Comparison of ENCODE assay signal across 26 cellular contexts in the genomic region with DNA sequence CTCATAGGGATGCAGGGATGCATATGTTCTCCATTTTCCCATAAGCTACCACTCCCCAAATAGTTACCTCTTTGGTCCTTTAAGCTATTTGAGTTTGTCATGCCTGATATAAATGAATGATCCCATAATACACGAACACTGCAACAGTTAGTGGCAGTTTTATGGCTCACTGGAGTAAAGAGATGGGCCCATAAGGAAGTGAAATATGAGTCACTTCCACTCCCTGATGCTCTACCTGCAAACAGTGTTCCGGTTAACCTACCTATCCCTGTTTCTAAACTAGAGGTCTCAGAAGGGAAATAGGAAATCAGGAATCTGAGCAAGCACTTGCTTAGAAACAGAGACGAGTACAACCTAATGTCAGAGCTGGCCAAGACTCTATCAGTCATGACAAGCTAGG.
A peak's percentile ranks its signal among the peaks of the same experiment; 100 is the strongest.
DNase-seq lines count a peak whose midpoint lies in the region; ATAC-seq and TF ChIP-seq lines count a peak whose summit lies in the region.
"Had no signal": no experiment of that assay in that cellular context is flagged by ENCODE, and none has a peak within 500 bp of the region (broad histone marks: within the 10 kb centered on the region; RNA-seq: fewer than 3 reads in every experiment).

No MANE protein-coding gene starts in this region.

- no peak for TF ChIP-seq POLR2A in IMR-90 (IDR thresholded peaks at IDR 0.05; ENCODE audit: low read depth, low read length)

- no peak overlapping the region; the same call in 1 of the 2 replicates for H3K18ac ChIP-seq in IMR-90 (ENCODE audit: low read depth, low read length)

- no peak overlapping the region for H2BK15ac ChIP-seq in IMR-90 (ENCODE audit: low read depth, low read length)

- peak overlapping the region; percentile 21; the same call in 1 of the 2 replicates for H2AK5ac ChIP-seq in IMR-90 (ENCODE audit: low read depth, low read length)

- H3K9me1 ChIP-seq in IMR-90 (ENCODE audit: insufficient read depth, low read length): peaks cover 37% of the 10 kb centered on the region

- no peak overlapping the region for H2AFZ ChIP-seq in IMR-90 (replicated peaks; ENCODE audit: low read length, poor library complexity)

- in situ Hi-C loops in IMR-90 (cut with MboI; ENCODE audit: low sequenced_read_pairs): no loop called here
- in situ Hi-C loops in brain microvascular endothelial cell (cut with HindIII; ENCODE audit: low pct_ligation_motif_present, low sequenced_read_pairs): no loop called here

- intact Hi-C loops in IMR-90 (cut with micrococcal nuclease) (no loop called here), left colon (cut with DNase I, micrococcal nuclease) (no loop called here)

- POLR2A ChIA-PET in IMR-90 (lab: Charles Lee; ENCODE audit: unreplicated experiment): no interaction called here

- peaks cover 40 to 77% of the 10 kb centered on the region in 2 experiments for H3K79me1 ChIP-seq in IMR-90 (ENCODE audit: low read depth in 1 of 2, low read length in 2 of 2)

- ATAC-seq in IMR-90 (ENCODE audit: low read depth) (no peak), left colon (peak; percentile 99), thoracic aorta (ENCODE audit: insufficient number of reproducible peaks, low FRiP score, low read depth) (no peak), esophagus mucosa (no peak), HG03280 (IDR thresholded peaks at IDR 0.05; ENCODE audit: unreplicated experiment) (no peak)

- no peaks in the 10 kb centered on the region for H3K27me3 ChIP-seq in IMR-90 (ENCODE audit: control insufficient read depth, insufficient read depth, low read length)
- H3K27me3 ChIP-seq in brain microvascular endothelial cell (replicated peaks): no peaks in the 10 kb centered on the region
- no peaks in the 10 kb centered on the region for H3K27me3 ChIP-seq in thoracic aorta (replicated peaks; ENCODE audit: insufficient read depth)
- H3K27me3 ChIP-seq: adrenal gland, cardiac muscle cell, spleen, thyroid gland had no signal

- peak overlapping the region; percentile 51; the same call in 1 of the 2 replicates for H4K5ac ChIP-seq in IMR-90 (ENCODE audit: low read depth, low read length)

- 0 out of 2 replicates have a peak overlapping the region, but pooled peaks have one; percentile 15 for H3K4ac ChIP-seq in IMR-90 (ENCODE audit: low read depth, low read length)

- WGBS in IMR-90 (ENCODE audit: extremely low coverage in 2 of 2, insufficient read length in 1 of 2), 2 experiments: no CpG with 5 or more reads among the region's 3 CpGs

- BruUV-seq in IMR-90 (replicated peaks; lab: Mats Ljungman, UMichigan): no TSS peak

- peaks cover 25% of the 10 kb centered on the region for H3K4me1 ChIP-seq in IMR-90 (ENCODE audit: control insufficient read depth, insufficient read depth, low read length)
- H3K4me1 ChIP-seq in thoracic aorta (ENCODE audit: control insufficient read depth in 1 of 2, low read depth in 2 of 2): peaks cover 63 to 94% of the 10 kb centered on the region in 2 donors

- TF ChIP-seq CTCF in IMR-90 (conservative IDR thresholded peaks at IDR 0.05; ENCODE audit: low read depth, low read length) (no peak), brain microvascular endothelial cell (IDR thresholded peaks at IDR 0.05; ENCODE audit: low read depth, low read length, missing control alignments) (no peak), thoracic aorta (IDR thresholded peaks at IDR 0.05) (no peak)

- TF ChIP-seq RAD21 in IMR-90 (IDR thresholded peaks at IDR 0.05; ENCODE audit: low read length): no peak

- 0 out of 2 replicates have a peak overlapping the region, but pooled peaks have one; percentile 6 for H2BK120ac ChIP-seq in IMR-90 (ENCODE audit: low read depth, low read length)

- H4K8ac ChIP-seq in IMR-90 (ENCODE audit: low read depth in 2 of 2, low read length in 2 of 2): no peak overlapping the region

- H3K4me3 ChIP-seq in IMR-90 (ENCODE audit: insufficient read depth, low read depth, low read length): no peak overlapping the region
- H3K4me3 ChIP-seq in brain microvascular endothelial cell (ENCODE audit: low read depth, low read length): no peak overlapping the region
- H3K4me3 ChIP-seq in thoracic aorta: no peak overlapping the region
- H3K4me3 ChIP-seq: adrenal gland, cardiac muscle cell, lung, SK-N-MC, spleen, thyroid gland had no signal

- H3K9ac ChIP-seq in IMR-90 (ENCODE audit: low read depth, low read length): no peak overlapping the region

- peak overlapping the region; percentile 64; the same call in 1 of the 2 replicates for H3K14ac ChIP-seq in IMR-90 (replicated peaks; ENCODE audit: low read depth, low read length)

- no peak overlapping the region for H4K91ac ChIP-seq in IMR-90 (ENCODE audit: insufficient read depth, low read depth, low read length)

- dilution Hi-C loops in IMR-90 (cut with HindIII; ENCODE audit: low sequenced_read_pairs, unreplicated experiment): no loop called here

- H3K36me3 ChIP-seq in IMR-90 (ENCODE audit: control insufficient read depth, insufficient read depth, low read length) (peaks cover 16% of the 10 kb centered on the region), brain microvascular endothelial cell (replicated peaks) (peaks cover 48% of the 10 kb centered on the region), thoracic aorta (peaks cover 2% of the 10 kb centered on the region)
- H3K36me3 ChIP-seq: cardiac muscle cell, spleen, thyroid gland had no signal

- peak overlapping the region; percentile 14; the same call in 1 of the 2 replicates for H3K27ac ChIP-seq in IMR-90 (ENCODE audit: insufficient read depth, low read length)
- peak overlapping the region; percentile 0 for H3K27ac ChIP-seq in brain microvascular endothelial cell
- peak overlapping the region; percentile 36 to 73 for H3K27ac ChIP-seq in thoracic aorta
- H3K27ac ChIP-seq: adrenal gland, cardiac muscle cell, HL-60, SK-N-MC, thyroid gland had no signal

- DNase-seq in IMR-90 (no peak), brain microvascular endothelial cell (no peak), left colon (no peak), thoracic aorta (ENCODE audit: low spot score) (no peak), midbrain (lab: John Stamatoyannopoulos, UW) (no peak), Ammon's horn (ENCODE audit: low spot score) (no peak)
- DNase-seq: activated B cell treated with CpG ODN at 0.5 μM for 24 hours; activated CD4-positive, alpha-beta T cell treated with anti-CD3 and anti-CD28 coated beads, Interleukin-2, amount 50 U/mL, for 4 hours; activated effector memory CD4-positive, alpha-beta T cell treated with Interleukin-2 at 50 U/mL for 16 hours; adrenal gland; dermis blood vessel endothelial cell; DND-41; foreskin melanocyte; hypothalamus; islet precursor cell; NCI-H510A treated with DMSO at 0.1 percent for 48 hours; spleen; stimulated activated CD4-positive, alpha-beta T cell treated with anti-CD3 and anti-CD28 coated beads, Interleukin-4, amount 100 ng/mL, for 1 hour; stimulated activated naive CD4-positive, alpha-beta T cell; thyroid gland had no signal

- no peak overlapping the region for H3K4me2 ChIP-seq in IMR-90 (ENCODE audit: low read depth, low read length)

- H3K56ac ChIP-seq in IMR-90 (ENCODE audit: extremely low read depth, insufficient read depth, low read length): no peak overlapping the region

- no peak overlapping the region for H2AK9ac ChIP-seq in IMR-90 (replicated peaks; ENCODE audit: low read depth, low read length, poor library complexity)

- no peaks in the 10 kb centered on the region for H3K9me3 ChIP-seq in IMR-90 (ENCODE audit: control insufficient read depth, insufficient read depth, low read length)
- H3K9me3 ChIP-seq in thoracic aorta: no peaks in the 10 kb centered on the region
- H3K9me3 ChIP-seq: adrenal gland, spleen, thyroid gland had no signal

- no peak overlapping the region for H2BK5ac ChIP-seq in IMR-90 (ENCODE audit: low read depth, low read length, poor library complexity, severe bottlenecking)

- H4K20me1 ChIP-seq in IMR-90 (ENCODE audit: insufficient read depth, low read length): peaks cover 86% of the 10 kb centered on the region

- H2BK20ac ChIP-seq in IMR-90 (ENCODE audit: low read depth, low read length): no peak overlapping the region

- CTCF ChIA-PET in IMR-90 (lab: Yijun Ruan, JAX): no interaction called here

- peak overlapping the region; percentile 57; the same call in 1 of the 2 replicates for H3K23ac ChIP-seq in IMR-90 (ENCODE audit: low read depth, low read length)

TF ChIP-seq in IMR-90, 13 proteins besides CTCF, POLR2A, EP300 and RAD21:
- TF ChIP-seq, protein P1, sequence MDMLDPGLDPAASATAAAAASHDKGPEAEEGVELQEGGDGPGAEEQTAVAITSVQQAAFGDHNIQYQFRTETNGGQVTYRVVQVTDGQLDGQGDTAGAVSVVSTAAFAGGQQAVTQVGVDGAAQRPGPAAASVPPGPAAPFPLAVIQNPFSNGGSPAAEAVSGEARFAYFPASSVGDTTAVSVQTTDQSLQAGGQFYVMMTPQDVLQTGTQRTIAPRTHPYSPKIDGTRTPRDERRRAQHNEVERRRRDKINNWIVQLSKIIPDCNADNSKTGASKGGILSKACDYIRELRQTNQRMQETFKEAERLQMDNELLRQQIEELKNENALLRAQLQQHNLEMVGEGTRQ (IDR thresholded peaks at IDR 0.05; ENCODE audit: low read depth, low read length): no peak
- TF ChIP-seq MXI1 (IDR thresholded peaks at IDR 0.05; ENCODE audit: borderline replicate concordance, low read depth, low read length) (no peak), NFE2L2 (IDR thresholded peaks at IDR 0.05; ENCODE audit: low read depth, low read length) (no peak), MAFK (IDR thresholded peaks at IDR 0.05; ENCODE audit: low read depth, low read length) (no peak)
- TF ChIP-seq, protein P2, sequence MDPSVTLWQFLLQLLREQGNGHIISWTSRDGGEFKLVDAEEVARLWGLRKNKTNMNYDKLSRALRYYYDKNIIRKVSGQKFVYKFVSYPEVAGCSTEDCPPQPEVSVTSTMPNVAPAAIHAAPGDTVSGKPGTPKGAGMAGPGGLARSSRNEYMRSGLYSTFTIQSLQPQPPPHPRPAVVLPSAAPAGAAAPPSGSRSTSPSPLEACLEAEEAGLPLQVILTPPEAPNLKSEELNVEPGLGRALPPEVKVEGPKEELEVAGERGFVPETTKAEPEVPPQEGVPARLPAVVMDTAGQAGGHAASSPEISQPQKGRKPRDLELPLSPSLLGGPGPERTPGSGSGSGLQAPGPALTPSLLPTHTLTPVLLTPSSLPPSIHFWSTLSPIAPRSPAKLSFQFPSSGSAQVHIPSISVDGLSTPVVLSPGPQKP (IDR thresholded peaks at IDR 0.05; ENCODE audit: borderline replicate concordance, low read depth, low read length): no peak

Comparison
In these comparisons a context has a peak if more than half of its experiments do, and no peak if none do; other contexts are left out.
1. H3K27ac ChIP-seq: peak in every context shown above with its lines; median percentile 54 in thoracic aorta; 14 in IMR-90; 0 in brain microvascular endothelial cell.